23 cellular contexts compared by ENCODE assay signal in genomic region chr1:228209657-228210056, GRCh38. TPM values are rescaled to one million over a fixed set of nuclear protein-coding genes. Genes with fewer than 3 reads are reported as not detected.
DNase-seq lines count a peak whose midpoint lies in the region; ATAC-seq, FAIRE-seq and TF ChIP-seq lines count a peak whose summit lies in the region.
"Had no signal": no experiment of that assay in that cellular context is flagged by ENCODE, and none has a peak within 500 bp of the region (broad histone marks: within the 10 kb centered on the region; RNA-seq: fewer than 3 reads in every experiment).

No MANE protein-coding gene starts in this region.

- TF ChIP-seq POLR2A in K562 (conservative IDR thresholded peaks at IDR 0.05): no peak

- H3K27ac ChIP-seq in HEK293 (ENCODE audit: extremely low read depth, low read depth, low read length): no peak overlapping the region
- no peak overlapping the region for H3K27ac ChIP-seq in K562 (ENCODE audit: extremely low read depth, low read depth, low read length)
- H3K27ac ChIP-seq in foreskin keratinocyte: no peak overlapping the region
- H3K27ac ChIP-seq: 22Rv1 had no signal

- TF ChIP-seq RAD21 in K562 (CRISPR knock-in tag; conservative IDR thresholded peaks at IDR 0.05 in 1 of 2, IDR thresholded peaks at IDR 0.05 in 1 of 2): no peak

- H3K4me1 ChIP-seq in HEK293 (ENCODE audit: control insufficient read depth, insufficient read depth, low read length) (no peaks in the 10 kb centered on the region; the same call in 1 of the 2 replicates), K562 (replicated peaks in 1 of 2; ENCODE audit: control insufficient read depth in 2 of 2, insufficient read depth in 2 of 2, low read length in 2 of 2) (peaks cover 0 to 58% of the 10 kb centered on the region in 2 experiments; a peak in 2 of 5 replicates), foreskin keratinocyte (no peaks in the 10 kb centered on the region)

- H3K4me3 ChIP-seq in HEK293 (ENCODE audit: low read depth, low read length) (no peak overlapping the region), K562 (no peak overlapping the region)
- H3K4me3 ChIP-seq: GM23338 had no signal

- intact Hi-C loops in K562 (cut with micrococcal nuclease): loop anchor here (5.0 kb wide), 1 partner anchor 308 kb away; no protein-coding TSS in a partner anchor

- no peak for TF ChIP-seq EP300 in K562 (IDR thresholded peaks at IDR 0.05; ENCODE audit: low read length)

- H3K9me3 ChIP-seq in HEK293 (ENCODE audit: control insufficient read depth, insufficient read depth, low read depth, low read length) (no peaks in the 10 kb centered on the region), K562 (replicated peaks; ENCODE audit: control insufficient read depth, insufficient read depth, low read depth, low read length) (peaks cover 3% of the 10 kb centered on the region; the same call in 1 of the 2 replicates)
- H3K9me3 ChIP-seq: SK-N-SH had no signal

- no peak overlapping the region for H3K4me2 ChIP-seq in K562 (ENCODE audit: insufficient read depth, low read length)
- H3K4me2 ChIP-seq: GM23338, SK-N-SH had no signal

- ATAC-seq in K562 (no peak), HG03457 (IDR thresholded peaks at IDR 0.05; ENCODE audit: unreplicated experiment) (no peak), foreskin keratinocyte (no peak)
- ATAC-seq: CD8-positive, alpha-beta T cell; GM23338 had no signal

- BruUV-seq in K562 (replicated peaks; lab: Mats Ljungman, UMichigan): no TSS peak

- CTCF ChIA-PET in HEK293 (lab: Yijun Ruan, JAX) (no interaction called here), K562 (lab: Yijun Ruan, JAX; ENCODE audit: low intra/inter-chr PET ratio) (no interaction called here)

- H2AFZ ChIP-seq in K562 (ENCODE audit: low read depth, low read length): no peak overlapping the region
- H2AFZ ChIP-seq: GM23338 had no signal

- 7% methylated on average over 3 of the region's 3 CpGs for WGBS in K562 (ENCODE audit: insufficient coverage, low coverage, missing lambda C conversion rate)

- peak overlapping the region in 2 of 3 experiments; percentile 14 to 39 for H3K4me3 Mint-ChIP-seq in nephron
- H3K4me3 Mint-ChIP-seq: CD8-positive, alpha-beta T cell; GM23338 had no signal

- FAIRE-seq in K562 (lab: Jason Lieb, UNC): no peak
- FAIRE-seq: GM12891 had no signal

- no peaks in the 10 kb centered on the region; the same call in 1 of the 2 replicates for H4K20me1 ChIP-seq in K562 (replicated peaks; ENCODE audit: control insufficient read depth, insufficient read depth, low read length)

- no peaks in the 10 kb centered on the region for H3K36me3 Mint-ChIP-seq in nephron (ENCODE audit: low read depth)
- H3K36me3 Mint-ChIP-seq: IgD-negative memory B cell had no signal

- no peaks in the 10 kb centered on the region for H3K9me3 Mint-ChIP-seq in nephron
- H3K9me3 Mint-ChIP-seq: CD8-positive, alpha-beta T cell; GM23338; IgD-negative memory B cell had no signal

- TF ChIP-seq CTCF in HEK293 (tag by site-specific recombination; IDR thresholded peaks at IDR 0.05): no peak
- no peak for TF ChIP-seq CTCF in K562 (IDR thresholded peaks at IDR 0.05 in 2 of 3, conservative IDR thresholded peaks at IDR 0.05 in 1 of 3; ENCODE audit: insufficient read depth in 2 of 3, low read depth in 1 of 3, low read length in 3 of 3)
- no peak for TF ChIP-seq CTCF in nephron (IDR thresholded peaks at IDR 0.05; ENCODE audit: unreplicated experiment in 3 of 3)
- no peak for TF ChIP-seq CTCF in foreskin keratinocyte (conservative IDR thresholded peaks at IDR 0.05)

- H3K36me3 ChIP-seq in HEK293 (ENCODE audit: control insufficient read depth in 2 of 2, insufficient read depth in 1 of 2, low read length in 2 of 2) (no peaks in the 10 kb centered on the region), K562 (ENCODE audit: control insufficient read depth, insufficient read depth, low read length) (no peaks in the 10 kb centered on the region)

- peaks cover 17% of the 10 kb centered on the region for H3K4me1 Mint-ChIP-seq in nephron

- H3K27me3 ChIP-seq in K562 (ENCODE audit: control insufficient read depth in 2 of 2, insufficient read depth in 2 of 2, low read length in 2 of 2): peaks cover 9 to 27% of the 10 kb centered on the region in 2 experiments; a peak in 3 of 5 replicates
- peaks cover 27% of the 10 kb centered on the region for H3K27me3 ChIP-seq in foreskin keratinocyte

- peaks cover 3% of the 10 kb centered on the region for H3K27me3 Mint-ChIP-seq in nephron (ENCODE audit: low read depth)
- H3K27me3 Mint-ChIP-seq: IgD-negative memory B cell had no signal

- no peak overlapping the region for H3K27ac Mint-ChIP-seq in nephron
- H3K27ac Mint-ChIP-seq: CD8-positive, alpha-beta T cell; GM23338; IgD-negative memory B cell had no signal

- DNase-seq in activated CD8-positive, alpha-beta memory T cell treated with anti-CD3 and anti-CD28 coated beads for 24 hours: peak; percentile 53
- DNase-seq in activated CD8-positive, alpha-beta memory T cell treated with anti-CD3 and anti-CD28 coated beads, Interleukin-2, amount 50 U/mL, for 48 hours: no peak
- DNase-seq in K562 (ENCODE audit: extremely low read depth in 1 of 4, low spot score in 3 of 4): no peak
- no peak for DNase-seq in pons (ENCODE audit: low spot score)
- no peak for DNase-seq in foreskin keratinocyte
- DNase-seq: AML-193; C1 segment of cervical spinal cord; CD8-positive, alpha-beta T cell; HCEC 1CT; Karpas-422; NCI-H1694; NCI-H2081 treated with DMSO at 0.1 percent for 48 hours; NCI-H2171 treated with DMSO at 0.1 percent for 48 hours; NCI-H524 treated with DMSO at 0.1 percent for 48 hours; SIG-M5; SK-N-SH had no signal

- in situ Hi-C loops in K562 (cut with MboI): no loop called here

- POLR2A ChIA-PET in HEK293 (lab: Yijun Ruan, JAX): no interaction called here
- POLR2A ChIA-PET in K562 (lab: Yijun Ruan, JAX): interaction anchor here (0.5 to 1.6 kb wide), 4 partner anchors 26 to 309 kb away, joined by 3 to 6 read pairs (median 3); a partner anchor contains a TSS

- no peaks in the 10 kb centered on the region for H3K79me2 ChIP-seq in K562 (ENCODE audit: control insufficient read depth, insufficient read depth, low read length)

- H3K9ac ChIP-seq in K562 (ENCODE audit: insufficient read depth in 1 of 2, low read depth in 2 of 2, low read length in 2 of 2): 0 out of 4 replicates have a peak overlapping the region, but pooled peaks of 1 of the 2 experiments have one; percentile 20
- H3K9ac ChIP-seq: SK-N-SH had no signal

- no peaks in the 10 kb centered on the region for H3K9me1 ChIP-seq in K562 (ENCODE audit: control insufficient read depth, insufficient read depth, low read length)

RNA-seq across cellular contexts. Expression of gene OBSCN, which starts 1.8 kb away (rescaled TPM):
- total RNA-seq in K562 (2011; cell fraction: chromatin; rRNA removed; ENCODE audit: low replicate concordance): 22.3 and 52.9 TPM in 2 replicates
- 25.5 and 27.1 TPM in 2 replicates for total RNA-seq in K562 (2011; cell fraction: nucleolus; rRNA removed)
- 20.5 and 20.6 TPM in 2 replicates for total RNA-seq in K562 (2011; cell fraction: nucleoplasm; rRNA removed)
- total RNA-seq in K562 (2014; rRNA removed): 11.8 and 12.0 TPM in 2 replicates
- 0.83 and 1.7 TPM in 2 replicates for total RNA-seq in K562 (2014; rRNA removed; fragmentation: Illumina TruSeq; extraction: Trizol)
- total RNA-seq in K562 (2015; rRNA removed; fragmentation: Illumina TruSeq; extraction: Trizol): 4.1 and 5.0 TPM in 2 replicates
- total RNA-seq in K562 (2021): 17.4 and 19.7 TPM in 2 replicates
- polyA plus RNA-seq in K562 (2011; rRNA removed): 3.4 and 5.6 TPM in 2 replicates
- polyA plus RNA-seq in K562 (2011; cell fraction: cytosol; rRNA removed): 3.0 and 8.2 TPM in 2 replicates
- polyA plus RNA-seq in K562 (2011; cell fraction: nucleus; rRNA removed): 22.5 and 42.0 TPM in 2 replicates
- polyA plus RNA-seq in K562 (2012): 15.8 and 26.7 TPM in 2 replicates
- 3.6 and 6.9 TPM in 2 replicates for polyA plus RNA-seq in K562 (2014; fragmentation: Illumina TruSeq; extraction: Trizol)
- under 1 TPM; 0.18 to 0.29 TPM for polyA plus RNA-seq in K562 (2014; fragmentation: Nextera tagmentation; extraction: Ambion mirVana)
- 11.1 and 12.5 TPM in 2 replicates for polyA plus RNA-seq in K562 (2014; rRNA removed)
- polyA minus RNA-seq in K562 (2011; rRNA and poly(A)+ RNA removed): 3.4 TPM in 2 replicates
- 8.2 and 10.9 TPM in 2 replicates for polyA minus RNA-seq in K562 (2011; cell fraction: cytosol; rRNA and poly(A)+ RNA removed)
- polyA minus RNA-seq in K562 (2011; cell fraction: nucleus; rRNA and poly(A)+ RNA removed): 7.0 and 7.1 TPM in 2 replicates
- total RNA-seq in foreskin keratinocyte: 6.4 and 6.6 TPM in 2 replicates
- 3.6 TPM in 2 replicates for polyA plus RNA-seq in foreskin keratinocyte

RNA-seq across cellular contexts. Expression of gene IBA57, which starts 44.1 kb away (rescaled TPM):
- total RNA-seq in K562 (2011; cell fraction: chromatin; rRNA removed; ENCODE audit: low replicate concordance): 6.2 and 10.7 TPM in 2 replicates
- 8.3 and 8.9 TPM in 2 replicates for total RNA-seq in K562 (2011; cell fraction: nucleolus; rRNA removed)
- total RNA-seq in K562 (2011; cell fraction: nucleoplasm; rRNA removed): 6.8 and 8.3 TPM in 2 replicates
- total RNA-seq in K562 (2014; rRNA removed) (9.0 and 16.8 TPM in 2 replicates), K562 (2014; rRNA removed; fragmentation: Illumina TruSeq; extraction: Trizol) (1.8 and 1.9 TPM in 2 replicates), K562 (2015; rRNA removed; fragmentation: Illumina TruSeq; extraction: Trizol) (2.9 and 4.1 TPM in 2 replicates), K562 (2021) (14.1 and 15.5 TPM in 2 replicates), foreskin keratinocyte (5.1 and 7.4 TPM in 2 replicates)
- polyA plus RNA-seq in K562 (2011; rRNA removed) (2.7 and 5.6 TPM in 2 replicates), K562 (2014; fragmentation: Illumina TruSeq; extraction: Trizol) (1.9 and 5.9 TPM in 2 replicates), K562 (2014; fragmentation: Nextera tagmentation; extraction: Ambion mirVana) (1 to 10 TPM in 1 of 2 experiments, under 1 TPM in 1; 0.77 to 1.0 TPM), K562 (2014; rRNA removed) (6.9 and 9.0 TPM in 2 replicates), foreskin keratinocyte (4.8 and 6.5 TPM in 2 replicates)
- 4.2 and 11.4 TPM in 2 replicates for polyA plus RNA-seq in K562 (2011; cell fraction: cytosol; rRNA removed)
- polyA plus RNA-seq in K562 (2011; cell fraction: nucleus; rRNA removed): 4.0 and 5.9 TPM in 2 replicates
- polyA plus RNA-seq in K562 (2012): 4.8 and 6.7 TPM in 2 replicates
- 1.9 and 2.1 TPM in 2 replicates for polyA minus RNA-seq in K562 (2011; rRNA and poly(A)+ RNA removed)
- polyA minus RNA-seq in K562 (2011; cell fraction: cytosol; rRNA and poly(A)+ RNA removed): 7.1 and 8.0 TPM in 2 replicates
- 3.4 and 3.7 TPM in 2 replicates for polyA minus RNA-seq in K562 (2011; cell fraction: nucleus; rRNA and poly(A)+ RNA removed)

RNA-seq across cellular contexts. Expression of gene GJC2, which starts 59.9 kb away (rescaled TPM):
- total RNA-seq in K562 (2011; cell fraction: chromatin; rRNA removed; ENCODE audit: low replicate concordance): 0.53 and 1.4 TPM in 2 replicates
- total RNA-seq in K562 (2011; cell fraction: nucleolus; rRNA removed): 1.2 and 2.2 TPM in 2 replicates
- 0.59 and 0.69 TPM in 2 replicates for total RNA-seq in K562 (2011; cell fraction: nucleoplasm; rRNA removed)
- 0.32 and 0.86 TPM in 2 replicates for total RNA-seq in K562 (2014; rRNA removed)
- total RNA-seq in K562 (2014; rRNA removed; fragmentation: Illumina TruSeq; extraction: Trizol): 0.11 and 0.16 TPM in 2 replicates
- 0.11 and 0.22 TPM in 2 replicates for total RNA-seq in K562 (2015; rRNA removed; fragmentation: Illumina TruSeq; extraction: Trizol)
- 0.62 and 0.69 TPM in 2 replicates for total RNA-seq in K562 (2021)
- 0.08 and 0.20 TPM in 2 replicates for polyA plus RNA-seq in K562 (2011; rRNA removed)
- 0.10 and 0.61 TPM in 2 replicates for polyA plus RNA-seq in K562 (2011; cell fraction: cytosol; rRNA removed)
- polyA plus RNA-seq in K562 (2011; cell fraction: nucleus; rRNA removed): 0.29 and 1.1 TPM in 2 replicates
- polyA plus RNA-seq in K562 (2012): 0.39 and 0.47 TPM in 2 replicates
- polyA plus RNA-seq in K562 (2014; fragmentation: Illumina TruSeq; extraction: Trizol): 0.06 and 0.12 TPM in 2 replicates
- polyA plus RNA-seq in K562 (2014; fragmentation: Nextera tagmentation; extraction: Ambion mirVana): not detected
- polyA plus RNA-seq in K562 (2014; rRNA removed): 0.03 and 0.36 TPM in 2 replicates
- polyA minus RNA-seq in K562 (2011; rRNA and poly(A)+ RNA removed): 0.09 and 0.18 TPM in 2 replicates
- polyA minus RNA-seq in K562 (2011; cell fraction: cytosol; rRNA and poly(A)+ RNA removed): 0.57 TPM in 1 of 2 replicates, not detected in the other
- polyA minus RNA-seq in K562 (2011; cell fraction: nucleus; rRNA and poly(A)+ RNA removed): 0.40 and 0.44 TPM in 2 replicates
- total RNA-seq in foreskin keratinocyte: 0.82 and 1.1 TPM in 2 replicates
- polyA plus RNA-seq in foreskin keratinocyte: 0.82 and 1.0 TPM in 2 replicates
- polyA plus RNA-seq: IgD-negative memory B cell had no signal
